10 cellular contexts compared by ENCODE assay signal in genomic region chr9:97704327-97704677, GRCh38. TPM values are rescaled to one million over a fixed set of nuclear protein-coding genes. Genes with fewer than 3 reads are reported as not detected.
DNase-seq lines count a peak whose midpoint lies in the region; ATAC-seq and TF ChIP-seq lines count a peak whose summit lies in the region.
"Had no signal": no experiment of that assay in that cellular context is flagged by ENCODE, and none has a peak within 500 bp of the region (broad histone marks: within the 10 kb centered on the region; RNA-seq: fewer than 3 reads in every experiment).

No MANE protein-coding gene starts in this region.

- peaks cover 46% of the 10 kb centered on the region for H3K4me1 Mint-ChIP-seq in activated T-cell treated with anti-CD3 and anti-CD28 coated beads, Interleukin-2, amount 50 U/mL, for 24 hours (ENCODE audit: low read depth)
- H3K4me1 Mint-ChIP-seq in activated T-helper 2 cell treated with anti-CD3 and anti-CD28 coated beads, Interferon-gamma antibody, Interleukin-2, Interleukin-4, amounts not matched to agents 10 μg/mL and 5 μg/mL and 100 μg/mL, durations not matched to agents 14 hours and 24 hours and 36 hours (ENCODE audit: low read depth) = peaks cover 32% of the 10 kb centered on the region
- H3K4me1 Mint-ChIP-seq in type B pancreatic cell (ENCODE audit: unreplicated experiment) = peaks cover 11% of the 10 kb centered on the region

- peak overlapping the region; percentile 94 for H3K27ac Mint-ChIP-seq in activated T-cell treated with anti-CD3 and anti-CD28 coated beads, Interleukin-2, amount 50 U/mL, for 24 hours
- peak overlapping the region; percentile 86 for H3K27ac Mint-ChIP-seq in activated T-helper 2 cell treated with anti-CD3 and anti-CD28 coated beads, Interferon-gamma antibody, Interleukin-2, Interleukin-4, amounts not matched to agents 10 μg/mL and 5 μg/mL and 100 μg/mL, durations not matched to agents 14 hours and 24 hours and 36 hours
- peak overlapping the region; percentile 91 for H3K27ac Mint-ChIP-seq in type B pancreatic cell

- ATAC-seq in foreskin keratinocyte (peak; percentile 25), HG02571 (IDR thresholded peaks at IDR 0.05; ENCODE audit: unreplicated experiment) (no peak), HG03354 (IDR thresholded peaks at IDR 0.05; ENCODE audit: poor library complexity, severe bottlenecking, unreplicated experiment) (no peak)

- H3K27me3 Mint-ChIP-seq in activated T-cell treated with anti-CD3 and anti-CD28 coated beads, Interleukin-2, amount 50 U/mL, for 24 hours = peaks cover 3% of the 10 kb centered on the region
- peaks cover 20% of the 10 kb centered on the region for H3K27me3 Mint-ChIP-seq in activated T-helper 2 cell treated with anti-CD3 and anti-CD28 coated beads, Interferon-gamma antibody, Interleukin-2, Interleukin-4, amounts not matched to agents 10 μg/mL and 5 μg/mL and 100 μg/mL, durations not matched to agents 14 hours and 24 hours and 36 hours (ENCODE audit: low read depth)
- H3K27me3 Mint-ChIP-seq in type B pancreatic cell = peaks cover 19% of the 10 kb centered on the region

- H3K27me3 ChIP-seq in foreskin keratinocyte = no peaks in the 10 kb centered on the region

- peak overlapping the region; percentile 63 for H3K27ac ChIP-seq in foreskin keratinocyte
- H3K27ac ChIP-seq: heart right ventricle had no signal

- no peaks in the 10 kb centered on the region for H3K9me3 Mint-ChIP-seq in activated T-cell treated with anti-CD3 and anti-CD28 coated beads, Interleukin-2, amount 50 U/mL, for 24 hours
- H3K9me3 Mint-ChIP-seq in activated T-helper 2 cell treated with anti-CD3 and anti-CD28 coated beads, Interferon-gamma antibody, Interleukin-2, Interleukin-4, amounts not matched to agents 10 μg/mL and 5 μg/mL and 100 μg/mL, durations not matched to agents 14 hours and 24 hours and 36 hours = no peaks in the 10 kb centered on the region
- no peaks in the 10 kb centered on the region for H3K9me3 Mint-ChIP-seq in type B pancreatic cell

- H3K36me3 Mint-ChIP-seq in activated T-cell treated with anti-CD3 and anti-CD28 coated beads, Interleukin-2, amount 50 U/mL, for 24 hours (ENCODE audit: low read depth) = no peaks in the 10 kb centered on the region
- H3K36me3 Mint-ChIP-seq in activated T-helper 2 cell treated with anti-CD3 and anti-CD28 coated beads, Interferon-gamma antibody, Interleukin-2, Interleukin-4, amounts not matched to agents 10 μg/mL and 5 μg/mL and 100 μg/mL, durations not matched to agents 14 hours and 24 hours and 36 hours (ENCODE audit: low read depth) = no peaks in the 10 kb centered on the region
- no peaks in the 10 kb centered on the region for H3K36me3 Mint-ChIP-seq in type B pancreatic cell

- no peak for DNase-seq in activated T-cell treated with anti-CD3 and anti-CD28 coated beads, Interleukin-2, amount 50 U/mL, for 24 hours
- no peak for DNase-seq in activated T-cell treated with anti-CD3 and anti-CD28 coated beads, Interleukin-2, amount 50 U/mL, for 48 hours
- no peak for DNase-seq in activated T-helper 2 cell treated with anti-CD3 and anti-CD28 coated beads, Interferon-gamma antibody, Interleukin-2, Interleukin-4, amounts not matched to agents 10 μg/mL and 5 μg/mL and 100 μg/mL, durations not matched to agents 14 hours and 24 hours and 36 hours (ENCODE audit: low spot score)
- DNase-seq in foreskin keratinocyte (no peak), type B pancreatic cell (ENCODE audit: extremely low spot score, unreplicated experiment) (no peak), NCI-H345 (lab: John Stamatoyannopoulos, UW) (no peak)
- DNase-seq: heart right ventricle, NCI-H526 had no signal

- intact Hi-C loops in activated T-helper 2 cell treated with anti-CD3 and anti-CD28 coated beads, Interferon-gamma antibody, Interleukin-2, Interleukin-4, amounts not matched to agents 10 μg/mL and 5 μg/mL and 100 μg/mL, durations not matched to agents 14 hours and 24 hours and 36 hours (cut with micrococcal nuclease) = loop anchor here (5.0 to 10.0 kb wide), 2 partner anchors 290 to 353 kb away; partner anchors contain the start of genes NANS and TDRD7

- no peak for TF ChIP-seq CTCF in foreskin keratinocyte (conservative IDR thresholded peaks at IDR 0.05)
- no peak for TF ChIP-seq CTCF in type B pancreatic cell (conservative IDR thresholded peaks at IDR 0.05)

- H3K4me1 ChIP-seq in foreskin keratinocyte = peaks cover 5% of the 10 kb centered on the region

- H3K4me3 Mint-ChIP-seq in activated T-cell treated with anti-CD3 and anti-CD28 coated beads, Interleukin-2, amount 50 U/mL, for 24 hours = no peak overlapping the region
- no peak overlapping the region for H3K4me3 Mint-ChIP-seq in activated T-helper 2 cell treated with anti-CD3 and anti-CD28 coated beads, Interferon-gamma antibody, Interleukin-2, Interleukin-4, amounts not matched to agents 10 μg/mL and 5 μg/mL and 100 μg/mL, durations not matched to agents 14 hours and 24 hours and 36 hours (ENCODE audit: low read depth)
- no peak overlapping the region for H3K4me3 Mint-ChIP-seq in type B pancreatic cell

RNA-seq across cellular contexts. Expression of gene XPA, which starts 7.2 kb away (rescaled TPM):
- 10.3 and 14.6 TPM in 2 replicates for total RNA-seq in activated T-helper 2 cell treated with anti-CD3 and anti-CD28 coated beads, Interferon-gamma antibody, Interleukin-2, Interleukin-4, amounts not matched to agents 10 μg/mL and 5 μg/mL and 100 μg/mL, durations not matched to agents 14 hours and 24 hours and 36 hours
- total RNA-seq in foreskin keratinocyte (7.8 and 7.9 TPM in 2 replicates), type B pancreatic cell (ENCODE audit: low replicate concordance) (11.6 and 13.7 TPM in 2 replicates)
- polyA plus RNA-seq in foreskin keratinocyte = 7.4 and 7.7 TPM in 2 replicates
